1 cellular context compared by ENCODE assay signal in genomic region chr19:37998801-37999308, GRCh38.
TF ChIP-seq lines count a peak whose summit lies in the region.

No MANE protein-coding gene starts in this region.

TF ChIP-seq in GM12878, 131 proteins besides CTCF, POLR2A, EP300 and RAD21 (continued from another document):
- TF ChIP-seq BCLAF1 (IDR thresholded peaks at IDR 0.05) (no peak), ZNF274 (IDR thresholded peaks at IDR 0.05; ENCODE audit: insufficient read depth, insufficient read length) (no peak), JUND (IDR thresholded peaks at IDR 0.05; ENCODE audit: low read depth, low read length) (no peak), HDGF (IDR thresholded peaks at IDR 0.05) (0 out of 2 replicates have a peak, but pooled peaks have one; percentile 33)
